8 cellular contexts compared by ENCODE assay signal in the genomic region with DNA sequence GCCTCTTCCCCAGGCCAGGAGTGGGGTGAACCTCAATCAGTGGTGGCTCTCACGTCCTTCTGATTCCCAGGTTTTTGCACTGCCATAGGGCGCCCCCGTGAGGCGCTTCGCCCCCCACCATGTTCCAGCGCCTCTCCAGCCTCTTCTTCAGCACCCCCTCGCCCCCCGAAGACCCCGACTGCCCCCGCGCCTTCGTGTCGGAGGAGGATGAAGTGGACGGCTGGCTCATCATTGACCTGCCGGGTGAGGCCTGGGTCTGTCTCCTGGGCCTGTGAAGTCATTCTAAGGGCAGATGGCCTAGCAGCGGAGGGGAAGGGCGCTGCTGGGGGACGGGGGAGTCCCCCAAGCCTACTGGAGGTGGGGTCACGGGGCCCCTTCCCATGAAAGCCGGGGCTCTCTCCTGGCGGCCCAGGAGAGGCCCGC. TPM values are rescaled to one million over a fixed set of nuclear protein-coding genes. Genes with fewer than 3 reads are reported as not detected.
DNase-seq lines count a peak whose midpoint lies in the region; ATAC-seq and TF ChIP-seq lines count a peak whose summit lies in the region.

No MANE protein-coding gene starts in this region.

- DNase-seq in GM10248 (ENCODE audit: extremely low spot score) = peak; percentile 64
- DNase-seq in NCI-H69 (lab: John Stamatoyannopoulos, UW) = peak; percentile 71
- peak; percentile 78 to 82 for DNase-seq in activated T-cell treated with anti-CD3 and anti-CD28 coated beads, Interleukin-2, amount 50 U/mL, for 48 hours
- peak; percentile 42 for DNase-seq in fibroblast of peridontal ligament (ENCODE audit: extremely low read depth)

- no peak for TF ChIP-seq EP300 in neural cell (conservative IDR thresholded peaks at IDR 0.05; ENCODE audit: poor library complexity, severe bottlenecking)

- H3K27me3 ChIP-seq in neural cell (ENCODE audit: insufficient read depth, low read depth, low read length) (peaks cover 4% of the 10 kb centered on the region), thymus (ENCODE audit: control insufficient read depth, insufficient read depth) (peaks cover 5% of the 10 kb centered on the region)

- no peaks in the 10 kb centered on the region for H4K20me1 ChIP-seq in neural cell (ENCODE audit: insufficient read depth)

- no peaks in the 10 kb centered on the region for H3K9me2 ChIP-seq in neural cell (ENCODE audit: insufficient read depth, low read length)

- peaks cover 20% of the 10 kb centered on the region for H3K79me2 ChIP-seq in neural cell (replicated peaks; ENCODE audit: insufficient read depth, low read length)

- WGBS in thymus = 4% methylated on average over 22 of the region's 22 CpGs

- TF ChIP-seq CTCF in GM10248 (IDR thresholded peaks at IDR 0.05; ENCODE audit: control extremely low read depth, extremely low read depth, low read depth, missing control alignments) = peak; percentile 75
- TF ChIP-seq CTCF in neural cell (IDR thresholded peaks at IDR 0.05; ENCODE audit: poor library complexity, severe bottlenecking) = peak; percentile 40

- H3K27ac ChIP-seq in neural cell (ENCODE audit: low read length) (no peak overlapping the region), thymus (ENCODE audit: low read depth) (no peak overlapping the region)

- CTCF ChIA-PET in GM10248 (lab: Yijun Ruan, JAX) = interaction anchor here (0.9 to 6.8 kb wide), 17 partner anchors 8 to 395 kb away, joined by 3 to 56 read pairs (median 6); a partner anchor contains a TSS

- no peaks in the 10 kb centered on the region for H3K9me3 ChIP-seq in neural cell (ENCODE audit: low read length)
- no peaks in the 10 kb centered on the region for H3K9me3 ChIP-seq in thymus (ENCODE audit: control insufficient read depth)

- peak overlapping the region; percentile 45 for H3K9ac ChIP-seq in neural cell (ENCODE audit: low read length)

- POLR2A ChIA-PET in GM10248 (lab: Yijun Ruan, JAX) = interaction anchor here (0.6 kb wide), 1 partner anchor 27 kb away, joined by 3 read pairs; no protein-coding TSS in a partner anchor

- H3K4me2 ChIP-seq in neural cell (ENCODE audit: low read length) = no peak overlapping the region

- no peaks in the 10 kb centered on the region for H3F3A ChIP-seq in neural cell (ENCODE audit: insufficient read depth, low read length, poor library complexity, severe bottlenecking)

- TF ChIP-seq RAD21 in neural cell (conservative IDR thresholded peaks at IDR 0.05) = peak; percentile 38

- H3K4me3 ChIP-seq in neural cell (ENCODE audit: low read length) (peak overlapping the region; percentile 56), thymus (ENCODE audit: low read length) (peak overlapping the region; percentile 77)

- H3K4me1 ChIP-seq in thymus (ENCODE audit: control insufficient read depth, insufficient read depth, low read length) = peaks cover 6% of the 10 kb centered on the region

- H2AFZ ChIP-seq in neural cell (ENCODE audit: low read depth, low read length) = no peak overlapping the region

- ATAC-seq in HG02759 (IDR thresholded peaks at IDR 0.05; ENCODE audit: unreplicated experiment) = peak; percentile 14
- ATAC-seq in GM18858 (IDR thresholded peaks at IDR 0.05; ENCODE audit: unreplicated experiment) = no peak

- H3K36me3 ChIP-seq in neural cell (ENCODE audit: insufficient read depth, low read length) (peaks cover 6% of the 10 kb centered on the region), thymus (ENCODE audit: control insufficient read depth, insufficient read depth) (peaks cover 3% of the 10 kb centered on the region)

TF ChIP-seq in neural cell, 6 proteins besides CTCF, POLR2A, EP300 and RAD21:
- TF ChIP-seq TAF1 (IDR thresholded peaks at IDR 0.05; ENCODE audit: low read depth) (no peak), SMC3 (conservative IDR thresholded peaks at IDR 0.05; ENCODE audit: poor library complexity) (no peak), POLR2AphosphoS5 (IDR thresholded peaks at IDR 0.05) (no peak), MXI1 (conservative IDR thresholded peaks at IDR 0.05; ENCODE audit: poor library complexity, severe bottlenecking) (no peak), EZH2 (IDR thresholded peaks at IDR 0.05; ENCODE audit: borderline replicate concordance, insufficient read depth, low read length, poor library complexity, severe bottlenecking) (no peak)
- TF ChIP-seq, protein P1, sequence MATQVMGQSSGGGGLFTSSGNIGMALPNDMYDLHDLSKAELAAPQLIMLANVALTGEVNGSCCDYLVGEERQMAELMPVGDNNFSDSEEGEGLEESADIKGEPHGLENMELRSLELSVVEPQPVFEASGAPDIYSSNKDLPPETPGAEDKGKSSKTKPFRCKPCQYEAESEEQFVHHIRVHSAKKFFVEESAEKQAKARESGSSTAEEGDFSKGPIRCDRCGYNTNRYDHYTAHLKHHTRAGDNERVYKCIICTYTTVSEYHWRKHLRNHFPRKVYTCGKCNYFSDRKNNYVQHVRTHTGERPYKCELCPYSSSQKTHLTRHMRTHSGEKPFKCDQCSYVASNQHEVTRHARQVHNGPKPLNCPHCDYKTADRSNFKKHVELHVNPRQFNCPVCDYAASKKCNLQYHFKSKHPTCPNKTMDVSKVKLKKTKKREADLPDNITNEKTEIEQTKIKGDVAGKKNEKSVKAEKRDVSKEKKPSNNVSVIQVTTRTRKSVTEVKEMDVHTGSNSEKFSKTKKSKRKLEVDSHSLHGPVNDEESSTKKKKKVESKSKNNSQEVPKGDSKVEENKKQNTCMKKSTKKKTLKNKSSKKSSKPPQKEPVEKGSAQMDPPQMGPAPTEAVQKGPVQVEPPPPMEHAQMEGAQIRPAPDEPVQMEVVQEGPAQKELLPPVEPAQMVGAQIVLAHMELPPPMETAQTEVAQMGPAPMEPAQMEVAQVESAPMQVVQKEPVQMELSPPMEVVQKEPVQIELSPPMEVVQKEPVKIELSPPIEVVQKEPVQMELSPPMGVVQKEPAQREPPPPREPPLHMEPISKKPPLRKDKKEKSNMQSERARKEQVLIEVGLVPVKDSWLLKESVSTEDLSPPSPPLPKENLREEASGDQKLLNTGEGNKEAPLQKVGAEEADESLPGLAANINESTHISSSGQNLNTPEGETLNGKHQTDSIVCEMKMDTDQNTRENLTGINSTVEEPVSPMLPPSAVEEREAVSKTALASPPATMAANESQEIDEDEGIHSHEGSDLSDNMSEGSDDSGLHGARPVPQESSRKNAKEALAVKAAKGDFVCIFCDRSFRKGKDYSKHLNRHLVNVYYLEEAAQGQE (IDR thresholded peaks at IDR 0.05; ENCODE audit: borderline replicate concordance) = no peak
TF ChIP-seq in neural cell: peak in this region for 0.

RNA-seq across cellular contexts. Expression of a gene that starts 4.5 kb away (rescaled TPM):
- polyA plus RNA-seq in neural cell (10.7 and 11.5 TPM in 2 replicates), thymus (5.7 TPM)
- 8.0 and 15.2 TPM in 2 replicates for polyA minus RNA-seq in neural cell

RNA-seq across cellular contexts. Expression of a gene that starts 31.7 kb away (rescaled TPM):
- 35.8 and 43.0 TPM in 2 replicates for polyA plus RNA-seq in neural cell
- 26.8 and 29.6 TPM in 2 replicates for polyA minus RNA-seq in neural cell
- polyA plus RNA-seq in thymus = 15.5 TPM
